Comparison of ENCODE assay signal across 8 cellular contexts in the genomic region with DNA sequence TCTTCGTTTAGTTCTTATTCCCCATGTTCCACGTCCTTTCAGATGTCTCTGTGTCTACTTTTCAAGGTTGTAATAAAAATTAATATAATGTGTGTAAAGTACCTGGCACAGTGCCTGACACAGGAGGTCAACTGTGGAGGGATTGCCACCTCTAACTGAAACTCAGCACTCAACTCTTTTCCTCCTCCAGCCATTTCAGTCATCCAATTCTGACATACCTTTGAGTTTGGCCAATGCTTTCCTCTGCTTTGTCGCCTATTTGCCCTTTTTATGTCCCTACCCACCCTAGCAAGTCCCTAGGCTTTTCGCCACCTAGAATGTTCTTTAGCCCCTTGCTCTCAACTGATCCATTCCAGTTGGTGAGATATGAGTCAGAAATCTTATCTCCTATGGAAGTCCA. TPM values are rescaled to one million over a fixed set of nuclear protein-coding genes. Genes with fewer than 3 reads are reported as not detected.
DNase-seq lines count a peak whose midpoint lies in the region; ATAC-seq and TF ChIP-seq lines count a peak whose summit lies in the region.

No MANE protein-coding gene starts in this region.

- peaks cover 63% of the 10 kb centered on the region for H3K4me1 Mint-ChIP-seq in activated CD8-positive, alpha-beta memory T cell treated with anti-CD3 and anti-CD28 coated beads, Interleukin-2, amount 10 ng/mL, durations not matched to agents 7 days and 5 days
- peaks cover 59% of the 10 kb centered on the region for H3K4me1 Mint-ChIP-seq in activated naive CD8-positive, alpha-beta T cell treated with anti-CD3 and anti-CD28 coated beads for 36 hours

- no peak for TF ChIP-seq CTCF in Peyer's patch (IDR thresholded peaks at IDR 0.05)

- H3K9me3 ChIP-seq in iPS-18a (ENCODE audit: control insufficient read depth, low read depth, low read length) = no peaks in the 10 kb centered on the region
- no peaks in the 10 kb centered on the region for H3K9me3 ChIP-seq in stomach smooth muscle (ENCODE audit: control insufficient read depth in 2 of 2, low read length in 2 of 2)
- H3K9me3 ChIP-seq in Peyer's patch = no peaks in the 10 kb centered on the region

- H3K9ac ChIP-seq in iPS-18a (ENCODE audit: low read length) (peak overlapping the region; percentile 84), stomach smooth muscle (ENCODE audit: low read length in 2 of 2) (peak overlapping the region; percentile 36 to 84)

- no peak overlapping the region for H3K27ac ChIP-seq in iPS-18a (ENCODE audit: low read length)
- no peak overlapping the region for H3K27ac ChIP-seq in stomach smooth muscle (ENCODE audit: low read length)
- H3K27ac ChIP-seq in Peyer's patch = no peak overlapping the region

- H3K36me3 Mint-ChIP-seq in activated CD8-positive, alpha-beta memory T cell treated with anti-CD3 and anti-CD28 coated beads, Interleukin-2, amount 10 ng/mL, durations not matched to agents 7 days and 5 days = peaks cover 44% of the 10 kb centered on the region
- peaks cover 47% of the 10 kb centered on the region for H3K36me3 Mint-ChIP-seq in activated naive CD8-positive, alpha-beta T cell treated with anti-CD3 and anti-CD28 coated beads for 36 hours

- no peaks in the 10 kb centered on the region for H3K9me3 Mint-ChIP-seq in activated CD8-positive, alpha-beta memory T cell treated with anti-CD3 and anti-CD28 coated beads, Interleukin-2, amount 10 ng/mL, durations not matched to agents 7 days and 5 days (ENCODE audit: low read depth)
- no peaks in the 10 kb centered on the region for H3K9me3 Mint-ChIP-seq in activated naive CD8-positive, alpha-beta T cell treated with anti-CD3 and anti-CD28 coated beads for 36 hours

- no peak for TF ChIP-seq POLR2A in Peyer's patch (IDR thresholded peaks at IDR 0.05)

- H3K27me3 Mint-ChIP-seq in activated CD8-positive, alpha-beta memory T cell treated with anti-CD3 and anti-CD28 coated beads, Interleukin-2, amount 10 ng/mL, durations not matched to agents 7 days and 5 days = no peaks in the 10 kb centered on the region
- no peaks in the 10 kb centered on the region for H3K27me3 Mint-ChIP-seq in activated naive CD8-positive, alpha-beta T cell treated with anti-CD3 and anti-CD28 coated beads for 36 hours

- no peak for ATAC-seq in activated CD8-positive, alpha-beta memory T cell treated with anti-CD3 and anti-CD28 coated beads, Interleukin-2, amount 10 ng/mL, durations not matched to agents 7 days and 5 days
- ATAC-seq in HG02840 (IDR thresholded peaks at IDR 0.05; ENCODE audit: low FRiP score, unreplicated experiment) = no peak

- H3K4me3 ChIP-seq in iPS-18a (ENCODE audit: low read length) (peak overlapping the region; percentile 71), stomach smooth muscle (ENCODE audit: low read length in 2 of 2) (peak overlapping the region; percentile 87 to 92), Peyer's patch (peak overlapping the region in 2 of 4 donors; percentile 96 to 100)

- H3K36me3 ChIP-seq in iPS-18a (ENCODE audit: control insufficient read depth, low read depth, low read length) (peaks cover 45% of the 10 kb centered on the region), stomach smooth muscle (ENCODE audit: control insufficient read depth in 2 of 2, insufficient read depth in 2 of 2, low read length in 2 of 2) (peaks cover 10 to 13% of the 10 kb centered on the region in 2 donors), Peyer's patch (peaks cover 0 to 35% (median 0%) of the 10 kb centered on the region in 3 donors)

- peak overlapping the region; percentile 82 for H3K27ac Mint-ChIP-seq in activated CD8-positive, alpha-beta memory T cell treated with anti-CD3 and anti-CD28 coated beads, Interleukin-2, amount 10 ng/mL, durations not matched to agents 7 days and 5 days
- peak overlapping the region; percentile 95 for H3K27ac Mint-ChIP-seq in activated naive CD8-positive, alpha-beta T cell treated with anti-CD3 and anti-CD28 coated beads for 36 hours

- DNase-seq in activated CD8-positive, alpha-beta memory T cell treated with anti-CD3 and anti-CD28 coated beads, Interleukin-2, amount 10 ng/mL, durations not matched to agents 7 days and 5 days = no peak
- no peak for DNase-seq in activated CD8-positive, alpha-beta memory T cell treated with anti-CD3 and anti-CD28 coated beads, Interleukin-2, amount 50 U/mL, for 48 hours
- DNase-seq in activated naive CD8-positive, alpha-beta T cell treated with anti-CD3 and anti-CD28 coated beads for 36 hours = no peak
- DNase-seq in Peyer's patch (no peak), DMS79 treated with DMSO at 0.1 percent for 48 hours (lab: John Stamatoyannopoulos, UW) (no peak)

- H3K4me1 ChIP-seq in iPS-18a (ENCODE audit: control insufficient read depth, low read depth, low read length) (peaks cover 11% of the 10 kb centered on the region), stomach smooth muscle (ENCODE audit: control insufficient read depth, insufficient read depth, low read length) (peaks cover 23% of the 10 kb centered on the region), Peyer's patch (peaks cover 0 to 33% (median 11%) of the 10 kb centered on the region in 4 donors)

- H3K27me3 ChIP-seq in iPS-18a (ENCODE audit: control insufficient read depth, insufficient read depth, low read length) (no peaks in the 10 kb centered on the region), stomach smooth muscle (ENCODE audit: control insufficient read depth in 1 of 2, insufficient read depth in 2 of 2, low read length in 2 of 2) (no peaks in the 10 kb centered on the region), Peyer's patch (no peaks in the 10 kb centered on the region)

- H3K4me3 Mint-ChIP-seq in activated CD8-positive, alpha-beta memory T cell treated with anti-CD3 and anti-CD28 coated beads, Interleukin-2, amount 10 ng/mL, durations not matched to agents 7 days and 5 days = peak overlapping the region; percentile 95
- H3K4me3 Mint-ChIP-seq in activated naive CD8-positive, alpha-beta T cell treated with anti-CD3 and anti-CD28 coated beads for 36 hours = peak overlapping the region; percentile 94

- CTCF ChIA-PET in activated CD8-positive, alpha-beta memory T cell treated with anti-CD3 and anti-CD28 coated beads, Interleukin-2, amount 10 ng/mL, durations not matched to agents 7 days and 5 days (lab: Charles Lee) = interaction anchor here (1.7 kb wide), 1 partner anchor 10 kb away, joined by 5 read pairs; no protein-coding TSS in a partner anchor

RNA-seq across cellular contexts. Expression of a gene that starts 1.6 kb away (rescaled TPM):
- total RNA-seq in activated CD8-positive, alpha-beta memory T cell treated with anti-CD3 and anti-CD28 coated beads, Interleukin-2, amount 10 ng/mL, durations not matched to agents 7 days and 5 days = 10 to 100 TPM; 73.7 to 90.6 TPM
- total RNA-seq in activated naive CD8-positive, alpha-beta T cell treated with anti-CD3 and anti-CD28 coated beads for 36 hours = 10 to 100 TPM; 80.4 to 81.2 TPM
- total RNA-seq in Peyer's patch = 10 to 100 TPM; 42.9 to 58.0 (median 49.8) TPM

RNA-seq across cellular contexts. Expression of a gene that starts 17.2 kb away (rescaled TPM):
- total RNA-seq in activated CD8-positive, alpha-beta memory T cell treated with anti-CD3 and anti-CD28 coated beads, Interleukin-2, amount 10 ng/mL, durations not matched to agents 7 days and 5 days = 100 to 1,000 TPM in 1 of 2 experiments, 10 to 100 TPM in 1; 78.2 to 103 TPM
- total RNA-seq in activated naive CD8-positive, alpha-beta T cell treated with anti-CD3 and anti-CD28 coated beads for 36 hours = 100 to 1,000 TPM; 153 to 159 TPM
- total RNA-seq in Peyer's patch = 100 to 1,000 TPM in 3 of 4 donors, 10 to 100 TPM in 1; 56.1 to 126 (median 109) TPM

RNA-seq across cellular contexts. Expression of a gene that starts 34.8 kb away (rescaled TPM):
- 100 to 1,000 TPM; 125 to 127 TPM for total RNA-seq in activated CD8-positive, alpha-beta memory T cell treated with anti-CD3 and anti-CD28 coated beads, Interleukin-2, amount 10 ng/mL, durations not matched to agents 7 days and 5 days
- 100 to 1,000 TPM; 127 to 134 TPM for total RNA-seq in activated naive CD8-positive, alpha-beta T cell treated with anti-CD3 and anti-CD28 coated beads for 36 hours
- total RNA-seq in Peyer's patch = 10 to 100 TPM; 60.2 to 80.9 (median 66.4) TPM

RNA-seq across cellular contexts. Expression of a gene that starts 58.6 kb away (rescaled TPM):
- total RNA-seq in activated CD8-positive, alpha-beta memory T cell treated with anti-CD3 and anti-CD28 coated beads, Interleukin-2, amount 10 ng/mL, durations not matched to agents 7 days and 5 days = not detected
- not detected for total RNA-seq in activated naive CD8-positive, alpha-beta T cell treated with anti-CD3 and anti-CD28 coated beads for 36 hours
- not detected for total RNA-seq in Peyer's patch
